Comparison of ENCODE assay signal across 8 cellular contexts in genomic region chr14:68790656-68791077, GRCh38. TPM values are rescaled to one million over a fixed set of nuclear protein-coding genes. Genes with fewer than 3 reads are reported as not detected.
DNase-seq lines count a peak whose midpoint lies in the region; TF ChIP-seq lines count a peak whose summit lies in the region.

No MANE protein-coding gene starts in this region.

- H3K36me3 ChIP-seq in Karpas-422 (ENCODE audit: insufficient read depth, low read length) (peaks cover 29% of the 10 kb centered on the region), esophagus (ENCODE audit: control insufficient read depth in 2 of 2, insufficient read depth in 2 of 2, low read length in 1 of 2) (peaks cover 7 to 18% of the 10 kb centered on the region in 2 donors), parathyroid adenoma (ENCODE audit: control insufficient read depth, insufficient read depth, low read length) (peaks cover 9% of the 10 kb centered on the region)

- H3K4me3 ChIP-seq in Karpas-422 (ENCODE audit: low read length): peak overlapping the region; percentile 86
- peak overlapping the region; percentile 91 to 99 for H3K4me3 ChIP-seq in esophagus (ENCODE audit: low read depth in 1 of 2, low read length in 2 of 2)
- peak overlapping the region; percentile 100 for H3K4me3 ChIP-seq in parathyroid adenoma (ENCODE audit: low read depth, low read length)

- H3K4me1 ChIP-seq in Karpas-422 (ENCODE audit: low read length) (peaks cover 51% of the 10 kb centered on the region), esophagus (ENCODE audit: control insufficient read depth in 2 of 2, insufficient read depth in 2 of 2, low read length in 1 of 2) (peaks cover 4 to 8% of the 10 kb centered on the region in 2 donors), parathyroid adenoma (no peaks in the 10 kb centered on the region)

- DNase-seq in Karpas-422 (peak; percentile 70), iPS-NIHi11 (ENCODE audit: low spot score) (no peak), NCI-H510A treated with DMSO at 0.1 percent for 48 hours (lab: John Stamatoyannopoulos, UW) (no peak), ACHN (no peak), G401 (ENCODE audit: low spot score) (no peak)
- peak; percentile 85 for DNase-seq in activated CD8-positive, alpha-beta memory T cell treated with anti-CD3 and anti-CD28 coated beads, Interleukin-2, amount 50 U/mL, for 48 hours

- peak overlapping the region; percentile 95; the same call in 1 of the 2 replicates for H3K27ac ChIP-seq in Karpas-422 (ENCODE audit: low read length)
- peak overlapping the region; percentile 99 to 100 for H3K27ac ChIP-seq in esophagus (ENCODE audit: low read depth in 2 of 2, low read length in 1 of 2)
- H3K27ac ChIP-seq in parathyroid adenoma: peak overlapping the region; percentile 97

- no peaks in the 10 kb centered on the region for H3K9me2 ChIP-seq in Karpas-422 (replicated peaks; ENCODE audit: insufficient read depth, low read length)

- H3K9me3 ChIP-seq in Karpas-422 (ENCODE audit: low read length) (no peaks in the 10 kb centered on the region), esophagus (ENCODE audit: control insufficient read depth in 2 of 2, insufficient read depth in 1 of 2, low read depth in 1 of 2, low read length in 1 of 2) (no peaks in the 10 kb centered on the region), parathyroid adenoma (ENCODE audit: control insufficient read depth, low read length) (no peaks in the 10 kb centered on the region)

- H4K20me1 ChIP-seq in Karpas-422 (ENCODE audit: insufficient read depth, low read depth, low read length): peaks cover 51% of the 10 kb centered on the region

- in situ Hi-C loops in ACHN (cut with HindIII; ENCODE audit: low pct_ligation_motif_present, low pct_unique_long_range_greater_than_20kb, low sequenced_read_pairs) (no loop called here), G401 (cut with HindIII; ENCODE audit: low sequenced_read_pairs) (no loop called here)

- H3K9ac ChIP-seq in Karpas-422 (ENCODE audit: low read length) (peak overlapping the region; percentile 89), parathyroid adenoma (no peak overlapping the region)

- H2AFZ ChIP-seq in Karpas-422 (ENCODE audit: low read length) (no peak overlapping the region), parathyroid adenoma (no peak overlapping the region)

- H3K27me3 ChIP-seq in Karpas-422 (ENCODE audit: low read length) (no peaks in the 10 kb centered on the region), esophagus (ENCODE audit: control insufficient read depth in 1 of 2, insufficient read depth in 2 of 2, low read length in 2 of 2) (no peaks in the 10 kb centered on the region), parathyroid adenoma (ENCODE audit: control insufficient read depth, insufficient read depth, low read length) (no peaks in the 10 kb centered on the region)

- H3K4me2 ChIP-seq in Karpas-422 (ENCODE audit: low read depth, low read length, poor library complexity, severe bottlenecking) (peak overlapping the region; percentile 98), parathyroid adenoma (ENCODE audit: low read length) (peak overlapping the region; percentile 83)

- TF ChIP-seq CTCF in parathyroid adenoma (IDR thresholded peaks at IDR 0.05): no peak

- 2% methylated on average over 8 of the region's 8 CpGs for WGBS in esophagus, 2 donors

- H3K79me2 ChIP-seq in Karpas-422 (ENCODE audit: low read length): peaks cover 36% of the 10 kb centered on the region
- peaks cover 4% of the 10 kb centered on the region for H3K79me2 ChIP-seq in parathyroid adenoma

RNA-seq across cellular contexts. Expression of gene ZFP36L1, which starts 2.2 kb away (rescaled TPM):
- 76.8 and 118 TPM in 2 replicates for total RNA-seq in Karpas-422 (2014; rRNA removed; shearing (Covaris generic); ENCODE audit: low replicate concordance)
- polyA plus RNA-seq in esophagus: 10 to 100 TPM; 58.8 to 84.0 TPM
- 7.8 and 28.6 TPM in 2 replicates for total RNA-seq in G401 (2014; rRNA removed; shearing (Covaris generic))

Comparison
In these comparisons a context has a peak if more than half of its experiments do, and no peak if none do; other contexts are left out.
1. DNase-seq: peak in Karpas-422 (single experiment) and activated CD8-positive, alpha-beta memory T cell treated with anti-CD3 and anti-CD28 coated beads, Interleukin-2, amount 50 U/mL, for 48 hours (single experiment); none in iPS-NIHi11 (single experiment), NCI-H510A treated with DMSO at 0.1 percent for 48 hours (single experiment), ACHN (single experiment) and G401 (single experiment).
2. Peak in every context shown above with its lines, with median percentiles within 50 percentile points of each other: H3K27ac ChIP-seq and H3K4me3 ChIP-seq.